In genomic region chr15:34018738-34019137, GRCh38 we compare ENCODE assay signal across 13 cellular contexts. TPM values are rescaled to one million over a fixed set of nuclear protein-coding genes. Genes with fewer than 3 reads are reported as not detected.
"Had no signal": no experiment of that assay in that cellular context is flagged by ENCODE, and none has a peak within 500 bp of the region (broad histone marks: within the 10 kb centered on the region; RNA-seq: fewer than 3 reads in every experiment).

No MANE protein-coding gene starts in this region.

RNA-seq across cellular contexts. Expression of gene CHRM5, which starts 50.4 kb away (rescaled TPM):
- total RNA-seq: esophagus muscularis mucosa, gastrocnemius medialis, heart right ventricle, left lobe of liver, lower leg skin, mesenteric fat pad, mononuclear cell, pancreas, progenitor cell of endocrine pancreas, right cardiac atrium, upper lobe of right lung, vagina had no signal
- polyA plus RNA-seq: heart right ventricle, pancreas, right cardiac atrium, small intestine had no signal
